In genomic region chr5:112996830-112997374, GRCh38 we compare ENCODE assay signal across 20 cellular contexts. TPM values are rescaled to one million over a fixed set of nuclear protein-coding genes. Genes with fewer than 3 reads are reported as not detected.
DNase-seq lines count a peak whose midpoint lies in the region; ATAC-seq and TF ChIP-seq lines count a peak whose summit lies in the region.
"Had no signal": no experiment of that assay in that cellular context is flagged by ENCODE, and none has a peak within 500 bp of the region (broad histone marks: within the 10 kb centered on the region; RNA-seq: fewer than 3 reads in every experiment).

No MANE protein-coding gene starts in this region.

- H3K27me3 ChIP-seq in brain microvascular endothelial cell (replicated peaks): no peaks in the 10 kb centered on the region
- H3K27me3 ChIP-seq: SJSA1 had no signal

- no peak overlapping the region for H3K4me3 Mint-ChIP-seq in HFFc6
- peak overlapping the region in 1 of 2 donors; percentile 39 for H3K4me3 Mint-ChIP-seq in stimulated activated naive B cell treated with anti-CD40 and anti-IgM and Interleukin-4, amounts not matched to agents 10 μg/mL and 1 μg/mL and 100 μg/mL, for 72 hours
- H3K4me3 Mint-ChIP-seq: B cell; CD8-positive, alpha-beta T cell; H9 had no signal

- in situ Hi-C loops in brain microvascular endothelial cell (cut with HindIII; ENCODE audit: low pct_ligation_motif_present, low sequenced_read_pairs): no loop called here

- no peak for TF ChIP-seq CTCF in HFFc6 (IDR thresholded peaks at IDR 0.05)
- TF ChIP-seq CTCF in brain microvascular endothelial cell (IDR thresholded peaks at IDR 0.05; ENCODE audit: low read depth, low read length, missing control alignments): no peak

- H3K36me3 Mint-ChIP-seq in HFFc6 (ENCODE audit: low read depth): peaks cover 3% of the 10 kb centered on the region; the same call in 1 of the 2 replicates
- peaks cover 22 to 24% of the 10 kb centered on the region in 2 donors for H3K36me3 Mint-ChIP-seq in stimulated activated naive B cell treated with anti-CD40 and anti-IgM and Interleukin-4, amounts not matched to agents 10 μg/mL and 1 μg/mL and 100 μg/mL, for 72 hours

- no peaks in the 10 kb centered on the region for H3K9me3 Mint-ChIP-seq in HFFc6
- H3K9me3 Mint-ChIP-seq in stimulated activated naive B cell treated with anti-CD40 and anti-IgM and Interleukin-4, amounts not matched to agents 10 μg/mL and 1 μg/mL and 100 μg/mL, for 72 hours: no peaks in the 10 kb centered on the region
- H3K9me3 Mint-ChIP-seq: CD8-positive, alpha-beta T cell; H9 had no signal

- no peaks in the 10 kb centered on the region for H3K27me3 Mint-ChIP-seq in HFFc6 (ENCODE audit: insufficient read depth)
- H3K27me3 Mint-ChIP-seq in stimulated activated naive B cell treated with anti-CD40 and anti-IgM and Interleukin-4, amounts not matched to agents 10 μg/mL and 1 μg/mL and 100 μg/mL, for 72 hours: no peaks in the 10 kb centered on the region
- H3K27me3 Mint-ChIP-seq: B cell had no signal

- peaks cover 2% of the 10 kb centered on the region for H3K36me3 ChIP-seq in brain microvascular endothelial cell (replicated peaks)

- DNase-seq in HFFc6: no peak
- DNase-seq in brain microvascular endothelial cell: no peak
- peak; percentile 25 for DNase-seq in iris pigment epithelial cell (ENCODE audit: low read depth)
- no peak for DNase-seq in stimulated activated naive B cell treated with anti-CD40 and anti-IgM and Interleukin-4, amounts not matched to agents 10 μg/mL and 1 μg/mL and 100 μg/mL, for 72 hours
- DNase-seq in NCI-H2107 (lab: John Stamatoyannopoulos, UW): no peak
- no peak for DNase-seq in activated CD4-positive, alpha-beta T cell treated with anti-CD3 and anti-CD28 coated beads for 4 hours
- DNase-seq in islet precursor cell: no peak
- DNase-seq in DMS 273 (lab: John Stamatoyannopoulos, UW; ENCODE audit: unreplicated experiment): no peak
- DNase-seq: Caco-2; CD8-positive, alpha-beta T cell; GM23248; H9; MM.1S; NCI-H2029; NCI-H526 treated with DMSO at 0.1 percent for 48 hours; Right ventricle myocardium superior; RPMI8226 had no signal

- peaks cover 23% of the 10 kb centered on the region for H3K4me1 Mint-ChIP-seq in HFFc6 (ENCODE audit: low read depth)
- H3K4me1 Mint-ChIP-seq in stimulated activated naive B cell treated with anti-CD40 and anti-IgM and Interleukin-4, amounts not matched to agents 10 μg/mL and 1 μg/mL and 100 μg/mL, for 72 hours: peaks cover 18 to 33% of the 10 kb centered on the region in 2 donors

- peak overlapping the region; percentile 1 for H3K27ac ChIP-seq in brain microvascular endothelial cell
- H3K27ac ChIP-seq: C4-2B, GM23248, SJSA1 had no signal

- peak; percentile 78 to 83 for ATAC-seq in stimulated activated naive B cell treated with anti-CD40 and anti-IgM and Interleukin-4, amounts not matched to agents 10 μg/mL and 1 μg/mL and 100 μg/mL, for 72 hours (replicated peaks)

- peak overlapping the region; percentile 51 for H3K27ac Mint-ChIP-seq in HFFc6
- H3K27ac Mint-ChIP-seq in stimulated activated naive B cell treated with anti-CD40 and anti-IgM and Interleukin-4, amounts not matched to agents 10 μg/mL and 1 μg/mL and 100 μg/mL, for 72 hours: peak overlapping the region; percentile 31
- H3K27ac Mint-ChIP-seq: B cell; CD8-positive, alpha-beta T cell; H9 had no signal

- H3K4me3 ChIP-seq in brain microvascular endothelial cell (ENCODE audit: low read depth, low read length): no peak overlapping the region
- H3K4me3 ChIP-seq: GM23248, SJSA1 had no signal

RNA-seq across cellular contexts. Expression of gene DCP2, which starts 20.3 kb away (rescaled TPM):
- total RNA-seq in HFFc6 (2021; fragmentation: NEBNext Ultra II Directional; extraction: Animal tissue kit (Norgen Biotek cat#: 25700)): 10 to 100 TPM; 16.4 to 18.4 (median 18.0) TPM
